Comparison of ENCODE assay signal across 8 cellular contexts in genomic region chr1:43389326-43390313, GRCh38. TPM values are rescaled to one million over a fixed set of nuclear protein-coding genes. Genes with fewer than 3 reads are reported as not detected.
DNase-seq lines count a peak whose midpoint lies in the region; ATAC-seq and TF ChIP-seq lines count a peak whose summit lies in the region.

MED8 (minus strand) TSS chr1:43389800; CDS start chr1:43389764, 36 bp downstream.
SZT2 (plus strand) TSS chr1:43389899; CDS start chr1:43389969, 70 bp downstream.

- H3K27me3 ChIP-seq in A673 (replicated peaks; ENCODE audit: insufficient read depth, low read depth, low read length, poor library complexity) (no peaks in the 10 kb centered on the region), iPS-18a (ENCODE audit: control insufficient read depth, insufficient read depth, low read length) (no peaks in the 10 kb centered on the region), skeletal muscle satellite cell (ENCODE audit: control insufficient read depth, insufficient read depth, low read length) (no peaks in the 10 kb centered on the region)

- no peaks in the 10 kb centered on the region for H3K9me3 ChIP-seq in A673 (ENCODE audit: low read depth, low read length, poor library complexity, severe bottlenecking)
- no peaks in the 10 kb centered on the region for H3K9me3 ChIP-seq in iPS-18a (ENCODE audit: control insufficient read depth, low read depth, low read length)
- H3K9me3 ChIP-seq in skeletal muscle satellite cell (replicated peaks; ENCODE audit: low read length), result no peaks in the 10 kb centered on the region

- ATAC-seq in GM18870 (IDR thresholded peaks at IDR 0.05; ENCODE audit: unreplicated experiment), result peak; percentile 72
- peak; percentile 89 for ATAC-seq in HG03108 (IDR thresholded peaks at IDR 0.05; ENCODE audit: unreplicated experiment)

- H3K27ac ChIP-seq in A673 (ENCODE audit: low read depth, low read length, poor library complexity, severe bottlenecking), result peak within 1 kb of the TSS; percentile 83
- H3K27ac ChIP-seq in VCaP, result peak within 1 kb of the TSS; percentile 83
- H3K27ac ChIP-seq in iPS-18a (ENCODE audit: low read length), result no peak within 1 kb of the TSS

- H3K4me1 ChIP-seq in A673 (ENCODE audit: insufficient read depth, low read length, poor library complexity, severe bottlenecking) (peaks cover 5% of the 10 kb centered on the region), iPS-18a (ENCODE audit: control insufficient read depth, low read depth, low read length) (peaks cover 5% of the 10 kb centered on the region), skeletal muscle satellite cell (ENCODE audit: control insufficient read depth, insufficient read depth, low read length) (peaks cover 20% of the 10 kb centered on the region)

- BruUV-seq in A673 (replicated peaks; lab: Mats Ljungman, UMichigan), result TSS peak; percentile 73

- CTCF ChIA-PET in A673 (lab: Charles Lee), result no interaction called here

- H3K36me3 ChIP-seq in A673 (ENCODE audit: insufficient read depth, low read length, poor library complexity, severe bottlenecking) (peaks cover 32% of the 10 kb centered on the region), iPS-18a (ENCODE audit: control insufficient read depth, low read depth, low read length) (peaks cover 24% of the 10 kb centered on the region), skeletal muscle satellite cell (ENCODE audit: insufficient read depth, low read length) (peaks cover 34% of the 10 kb centered on the region)

- peak within 1 kb of the TSS; percentile 80 for H3K4me3 ChIP-seq in A673 (ENCODE audit: low read depth, low read length, poor library complexity, severe bottlenecking)
- peak within 1 kb of the TSS; percentile 86 for H3K4me3 ChIP-seq in iPS-18a (ENCODE audit: low read length)
- H3K4me3 ChIP-seq in skeletal muscle satellite cell (ENCODE audit: low read length), result peak within 1 kb of the TSS; percentile 99

- peak within 1 kb of the TSS; percentile 89 for H3K4me2 ChIP-seq in skeletal muscle satellite cell (ENCODE audit: low read length)

- no peak for TF ChIP-seq CTCF in A673 (conservative IDR thresholded peaks at IDR 0.05; ENCODE audit: low read depth, low read length)
- no peak for TF ChIP-seq CTCF in VCaP (conservative IDR thresholded peaks at IDR 0.05)

- in situ Hi-C loops in T47D (cut with HindIII; ENCODE audit: low pct_unique_long_range_greater_than_20kb, low sequenced_read_pairs), result no loop called here

- intact Hi-C loops in A673 (cut with micrococcal nuclease; ENCODE audit: unreplicated experiment), result loop anchor here (1.0 kb wide), 1 partner anchor 9 kb away; no protein-coding TSS in a partner anchor

- H3K9ac ChIP-seq in iPS-18a (ENCODE audit: low read length) (peak within 1 kb of the TSS; percentile 66), skeletal muscle satellite cell (ENCODE audit: low read depth, low read length) (peak within 1 kb of the TSS; percentile 96)

- POLR2A ChIA-PET in A673 (lab: Charles Lee; ENCODE audit: low non-redundant PET), result no interaction called here

- peak; percentile 86 for DNase-seq in A673 (ENCODE audit: low spot score)
- peak; percentile 91 for DNase-seq in NCI-H2196 treated with DMSO at 0.1 percent for 48 hours (lab: John Stamatoyannopoulos, UW; ENCODE audit: unreplicated experiment)
- DNase-seq in T47D (ENCODE audit: low read depth in 1 of 2, low spot score in 1 of 2), result peak; percentile 86 to 95

RNA-seq across cellular contexts. Expression of gene MED8, which starts in this region (rescaled TPM):
- total RNA-seq in A673 (2021), result 36.7 TPM in 2 replicates
- total RNA-seq in skeletal muscle satellite cell (2012; rRNA removed), result 56.3 and 59.2 TPM in 2 replicates

RNA-seq across cellular contexts. Expression of gene SZT2, which starts in this region (rescaled TPM):
- 27.9 and 34.6 TPM in 2 replicates for total RNA-seq in A673 (2021)
- 23.6 and 26.6 TPM in 2 replicates for total RNA-seq in skeletal muscle satellite cell (2012; rRNA removed)
